In genomic region chr5:54743997-54744788, GRCh38 we compare ENCODE assay signal across 8 cellular contexts.
DNase-seq lines count a peak whose midpoint lies in the region; ATAC-seq lines count a peak whose summit lies in the region.

No MANE protein-coding gene starts in this region.

- 77 to 83% methylated on average over 5 to 8 of the region's 8 CpGs for WGBS in mesodermal cell (ENCODE audit: insufficient coverage in 2 of 2), 2 experiments

- no peaks in the 10 kb centered on the region for H3K9me3 Mint-ChIP-seq in stimulated activated naive CD8-positive, alpha-beta T cell treated with anti-CD3 and anti-CD28 coated beads, Interleukin-15, Interleukin-2, amounts not matched to agents 100 ng/mL and 50 ng/mL, for 24 hours

- H3K27me3 ChIP-seq in HAP-1 (ENCODE audit: low read depth) = no peaks in the 10 kb centered on the region

- H3K36me3 ChIP-seq in mesodermal cell (ENCODE audit: control insufficient read depth, insufficient read depth, low read length) = no peaks in the 10 kb centered on the region
- H3K36me3 ChIP-seq in HAP-1 (replicated peaks) = no peaks in the 10 kb centered on the region

- H3K4me3 Mint-ChIP-seq in stimulated activated naive CD8-positive, alpha-beta T cell treated with anti-CD3 and anti-CD28 coated beads, Interleukin-15, Interleukin-2, amounts not matched to agents 100 ng/mL and 50 ng/mL, for 24 hours = no peak overlapping the region

- H3K4me1 ChIP-seq in mesodermal cell (ENCODE audit: control insufficient read depth, insufficient read depth, low read length, poor library complexity, severe bottlenecking) = peaks cover 34% of the 10 kb centered on the region
- no peaks in the 10 kb centered on the region for H3K4me1 ChIP-seq in HAP-1

- no peaks in the 10 kb centered on the region for H3K27me3 Mint-ChIP-seq in stimulated activated naive CD8-positive, alpha-beta T cell treated with anti-CD3 and anti-CD28 coated beads, Interleukin-15, Interleukin-2, amounts not matched to agents 100 ng/mL and 50 ng/mL, for 24 hours

- peak overlapping the region; percentile 94 for H3K27ac ChIP-seq in mesodermal cell (ENCODE audit: low read depth, low read length, severe bottlenecking)

- no peaks in the 10 kb centered on the region for H3K9me3 ChIP-seq in mesodermal cell (ENCODE audit: control insufficient read depth, low read length)
- H3K9me3 ChIP-seq in HAP-1 = no peaks in the 10 kb centered on the region

- H3K36me3 Mint-ChIP-seq in stimulated activated naive CD8-positive, alpha-beta T cell treated with anti-CD3 and anti-CD28 coated beads, Interleukin-15, Interleukin-2, amounts not matched to agents 100 ng/mL and 50 ng/mL, for 24 hours (ENCODE audit: low read depth) = no peaks in the 10 kb centered on the region

- H3K27ac Mint-ChIP-seq in stimulated activated naive CD8-positive, alpha-beta T cell treated with anti-CD3 and anti-CD28 coated beads, Interleukin-15, Interleukin-2, amounts not matched to agents 100 ng/mL and 50 ng/mL, for 24 hours = peak overlapping the region; percentile 77

- in situ Hi-C loops in HAP-1 (cut with MboI; ENCODE audit: low sequenced_read_pairs) = no loop called here

- H3K4me3 ChIP-seq in mesodermal cell (ENCODE audit: extremely low read depth, insufficient read depth, low read length, poor library complexity, severe bottlenecking) = no peak overlapping the region
- no peak overlapping the region for H3K4me3 ChIP-seq in HAP-1

- peaks cover 20% of the 10 kb centered on the region for H3K4me1 Mint-ChIP-seq in stimulated activated naive CD8-positive, alpha-beta T cell treated with anti-CD3 and anti-CD28 coated beads, Interleukin-15, Interleukin-2, amounts not matched to agents 100 ng/mL and 50 ng/mL, for 24 hours (ENCODE audit: low read depth)

- peak; percentile 71 for DNase-seq in AG08396 (ENCODE audit: low spot score)
- DNase-seq in HS-5 (ENCODE audit: low read depth) = peak; percentile 87
- DNase-seq in activated CD4-positive, CD25-positive, alpha-beta regulatory T cell treated with anti-CD3 and anti-CD28 coated beads, Interleukin-2, amount 50 U/mL, for 16 hours (ENCODE audit: low read depth, low spot score) = peak; percentile 29
- DNase-seq in dermis microvascular lymphatic vessel endothelial cell (ENCODE audit: low read depth in 2 of 2) = peak; percentile 56 to 79
- DNase-seq in HAP-1 (ENCODE audit: low spot score in 2 of 2) = no peak

- peak; percentile 85 for ATAC-seq in GM19438 (IDR thresholded peaks at IDR 0.05; ENCODE audit: low read depth, unreplicated experiment)

Comparison
In these comparisons a context has a peak if more than half of its experiments do, and no peak if none do; other contexts are left out.
1. DNase-seq: peak in AG08396 (single experiment), HS-5 (single experiment), activated CD4-positive, CD25-positive, alpha-beta regulatory T cell treated with anti-CD3 and anti-CD28 coated beads, Interleukin-2, amount 50 U/mL, for 16 hours (single experiment) and dermis microvascular lymphatic vessel endothelial cell (2 of 2); none in HAP-1 (0 of 2).